21 cellular contexts compared by ENCODE assay signal in the genomic region with DNA sequence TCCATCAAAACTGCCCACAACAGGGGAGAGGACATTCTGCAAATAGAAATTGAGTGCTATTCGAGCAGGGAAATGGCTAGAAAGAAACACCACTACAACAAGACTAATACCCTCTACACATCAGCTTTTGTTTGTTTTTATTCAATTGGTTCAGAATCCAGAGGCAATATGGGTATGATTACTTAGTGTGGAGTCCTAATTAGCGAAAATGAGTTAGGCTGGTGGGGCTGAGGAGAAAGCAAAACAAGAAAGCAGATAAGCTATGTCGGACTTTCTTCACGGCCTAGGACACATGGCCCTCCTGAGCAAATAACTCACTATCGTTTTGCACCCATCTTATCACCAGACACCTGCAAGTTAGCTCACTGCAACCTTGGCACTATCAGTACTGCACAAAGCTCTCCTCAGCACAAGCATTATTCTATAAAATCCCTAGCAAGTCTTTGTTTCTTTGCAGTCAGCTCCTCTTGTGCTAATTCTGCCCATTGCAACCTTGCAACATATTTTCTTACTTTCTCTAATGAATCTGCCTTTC. TPM values are rescaled to one million over a fixed set of nuclear protein-coding genes. Genes with fewer than 3 reads are reported as not detected.
DNase-seq lines count a peak whose midpoint lies in the region; ATAC-seq and TF ChIP-seq lines count a peak whose summit lies in the region.
"Had no signal": no experiment of that assay in that cellular context is flagged by ENCODE, and none has a peak within 500 bp of the region (broad histone marks: within the 10 kb centered on the region; RNA-seq: fewer than 3 reads in every experiment).

No MANE protein-coding gene starts in this region.

- TF ChIP-seq CTCF in IMR-90 (conservative IDR thresholded peaks at IDR 0.05; ENCODE audit: low read depth, low read length), result no peak
- no peak for TF ChIP-seq CTCF in colonic mucosa (IDR thresholded peaks at IDR 0.05)
- no peak for TF ChIP-seq CTCF in progenitor cell of endocrine pancreas (IDR thresholded peaks at IDR 0.05; ENCODE audit: unreplicated experiment)
- no peak for TF ChIP-seq CTCF in ascending aorta (IDR thresholded peaks at IDR 0.05)

- H3K36me3 Mint-ChIP-seq in progenitor cell of endocrine pancreas (ENCODE audit: insufficient read depth), result peaks cover 7% of the 10 kb centered on the region
- H3K36me3 Mint-ChIP-seq: CD8-positive, alpha-beta memory T cell had no signal

- DNase-seq in IMR-90 (no peak), OCI-M1 (lab: John Stamatoyannopoulos, UW) (peak; percentile 66), colonic mucosa (no peak), progenitor cell of endocrine pancreas (ENCODE audit: low spot score, unreplicated experiment) (no peak), UCSD-AML1 (lab: John Stamatoyannopoulos, UW; ENCODE audit: unreplicated experiment) (no peak), ascending aorta (ENCODE audit: low spot score in 2 of 2) (no peak)
- no peak for DNase-seq in effector CD4-positive, alpha-beta T cell
- DNase-seq: CD8-positive, alpha-beta memory T cell; DMS 273 treated with DMSO at 0.1 percent for 48 hours; EL; Karpas-422; NCI-H1105 treated with DMSO at 0.1 percent for 48 hours; NCI-H2029; NCI-H2227 treated with DMSO at 0.1 percent for 48 hours; NCI-H526; Peyer's patch; Right ventricle myocardium superior had no signal

- H3K27ac Mint-ChIP-seq in progenitor cell of endocrine pancreas, result peak overlapping the region; percentile 83
- H3K27ac Mint-ChIP-seq: CD8-positive, alpha-beta memory T cell had no signal

- peak overlapping the region; percentile 9; the same call in 1 of the 2 replicates for H2AK5ac ChIP-seq in IMR-90 (ENCODE audit: low read depth, low read length)

- intact Hi-C loops in IMR-90 (cut with micrococcal nuclease), result no loop called here
- intact Hi-C loops in colonic mucosa (cut with DNase I), result no loop called here
- intact Hi-C loops in ascending aorta (cut with DNase I), result no loop called here

- H3K9me1 ChIP-seq in IMR-90 (ENCODE audit: insufficient read depth, low read length), result peaks cover 4% of the 10 kb centered on the region; the same call in 1 of the 2 replicates

- no peak overlapping the region for H3K23ac ChIP-seq in IMR-90 (ENCODE audit: low read depth, low read length)

- H2BK15ac ChIP-seq in IMR-90 (ENCODE audit: low read depth, low read length), result no peak overlapping the region

- H2AFZ ChIP-seq in IMR-90 (replicated peaks; ENCODE audit: low read length, poor library complexity), result no peak overlapping the region

- H3K27me3 ChIP-seq in IMR-90 (ENCODE audit: control insufficient read depth, insufficient read depth, low read length) (no peaks in the 10 kb centered on the region), colonic mucosa (no peaks in the 10 kb centered on the region), ascending aorta (no peaks in the 10 kb centered on the region)
- H3K27me3 ChIP-seq: Peyer's patch had no signal

- no peak overlapping the region for H2BK5ac ChIP-seq in IMR-90 (ENCODE audit: low read depth, low read length, poor library complexity, severe bottlenecking)

- H3K9me3 ChIP-seq in IMR-90 (ENCODE audit: control insufficient read depth, insufficient read depth, low read length), result no peaks in the 10 kb centered on the region
- no peaks in the 10 kb centered on the region for H3K9me3 ChIP-seq in colonic mucosa
- H3K9me3 ChIP-seq in ascending aorta, result no peaks in the 10 kb centered on the region
- H3K9me3 ChIP-seq: HAP-1, Peyer's patch had no signal

- H3K36me3 ChIP-seq in IMR-90 (ENCODE audit: control insufficient read depth, insufficient read depth, low read length), result no peaks in the 10 kb centered on the region
- no peaks in the 10 kb centered on the region for H3K36me3 ChIP-seq in colonic mucosa
- no peaks in the 10 kb centered on the region for H3K36me3 ChIP-seq in ascending aorta
- H3K36me3 ChIP-seq: HAP-1, Peyer's patch had no signal

- no peak overlapping the region for H2BK120ac ChIP-seq in IMR-90 (ENCODE audit: low read depth, low read length)

- no peak overlapping the region for H2AK9ac ChIP-seq in IMR-90 (replicated peaks; ENCODE audit: low read depth, low read length, poor library complexity)

- no peak overlapping the region for H3K14ac ChIP-seq in IMR-90 (replicated peaks; ENCODE audit: low read depth, low read length)

- POLR2A ChIA-PET in IMR-90 (lab: Charles Lee; ENCODE audit: unreplicated experiment), result no interaction called here

- H3K4me2 ChIP-seq in IMR-90 (ENCODE audit: low read depth, low read length), result no peak overlapping the region

- no peak overlapping the region for H4K8ac ChIP-seq in IMR-90 (ENCODE audit: low read depth in 2 of 2, low read length in 2 of 2)

- TF ChIP-seq POLR2A in IMR-90 (IDR thresholded peaks at IDR 0.05; ENCODE audit: low read depth, low read length), result no peak

- no peak overlapping the region for H2BK20ac ChIP-seq in IMR-90 (ENCODE audit: low read depth, low read length)

- no peak overlapping the region for H4K5ac ChIP-seq in IMR-90 (ENCODE audit: low read depth, low read length)

- no peaks in the 10 kb centered on the region for H3K27me3 Mint-ChIP-seq in progenitor cell of endocrine pancreas

- ATAC-seq in IMR-90 (ENCODE audit: low read depth) (no peak), GM18520 (IDR thresholded peaks at IDR 0.05; ENCODE audit: unreplicated experiment) (no peak)
- ATAC-seq: HepG2, SK-N-SH treated with all-trans-retinoic acid at 6 μM for 48 hours had no signal

- H4K20me1 ChIP-seq in IMR-90 (ENCODE audit: insufficient read depth, low read length), result no peaks in the 10 kb centered on the region

- no peak for TF ChIP-seq RAD21 in IMR-90 (IDR thresholded peaks at IDR 0.05; ENCODE audit: low read length)

- BruUV-seq in IMR-90 (replicated peaks; lab: Mats Ljungman, UMichigan), result no TSS peak

- peaks cover 36% of the 10 kb centered on the region for H3K4me1 Mint-ChIP-seq in progenitor cell of endocrine pancreas (ENCODE audit: low read depth)
- H3K4me1 Mint-ChIP-seq: CD8-positive, alpha-beta memory T cell had no signal

- H3K9me3 Mint-ChIP-seq in progenitor cell of endocrine pancreas (ENCODE audit: low read depth), result peaks cover 12% of the 10 kb centered on the region

- dilution Hi-C loops in IMR-90 (cut with HindIII; ENCODE audit: low sequenced_read_pairs, unreplicated experiment), result no loop called here

- in situ Hi-C loops in IMR-90 (cut with MboI; ENCODE audit: low sequenced_read_pairs), result no loop called here

- no peak overlapping the region for H3K56ac ChIP-seq in IMR-90 (ENCODE audit: extremely low read depth, insufficient read depth, low read length)

- CTCF ChIA-PET in IMR-90 (lab: Yijun Ruan, JAX), result no interaction called here

- no CpG with 5 or more reads among the region's 5 CpGs for WGBS in IMR-90 (ENCODE audit: extremely low coverage in 2 of 2, insufficient read length in 1 of 2), 2 experiments

- no peak overlapping the region for H3K18ac ChIP-seq in IMR-90 (ENCODE audit: low read depth, low read length)

- H3K4me1 ChIP-seq in IMR-90 (ENCODE audit: control insufficient read depth, insufficient read depth, low read length) (peaks cover 3% of the 10 kb centered on the region), colonic mucosa (peaks cover 14% of the 10 kb centered on the region), ascending aorta (no peaks in the 10 kb centered on the region)
- H3K4me1 ChIP-seq: HAP-1, Peyer's patch had no signal

- H3K9ac ChIP-seq in IMR-90 (ENCODE audit: low read depth, low read length) (no peak overlapping the region), colonic mucosa (ENCODE audit: low read depth in 2 of 2, low read length in 2 of 2) (no peak overlapping the region)

- H4K91ac ChIP-seq in IMR-90 (ENCODE audit: insufficient read depth, low read depth, low read length), result no peak overlapping the region

- H3K4me3 Mint-ChIP-seq in progenitor cell of endocrine pancreas (ENCODE audit: low read depth), result no peak overlapping the region
- H3K4me3 Mint-ChIP-seq: CD8-positive, alpha-beta memory T cell had no signal

- no peak overlapping the region for H3K27ac ChIP-seq in IMR-90 (ENCODE audit: insufficient read depth, low read length)
- peak overlapping the region; percentile 69 for H3K27ac ChIP-seq in colonic mucosa
- no peak overlapping the region for H3K27ac ChIP-seq in ascending aorta
- H3K27ac ChIP-seq: Peyer's patch had no signal

- no peaks in the 10 kb centered on the region for H3K79me1 ChIP-seq in IMR-90 (ENCODE audit: low read depth in 1 of 2, low read length in 2 of 2)

- H3K4me3 ChIP-seq in IMR-90 (ENCODE audit: insufficient read depth, low read depth, low read length), result no peak overlapping the region
- no peak overlapping the region for H3K4me3 ChIP-seq in colonic mucosa
- H3K4me3 ChIP-seq in ascending aorta, result no peak overlapping the region
- H3K4me3 ChIP-seq: HAP-1, Peyer's patch had no signal

- H3K4ac ChIP-seq in IMR-90 (ENCODE audit: low read depth, low read length), result no peak overlapping the region

TF ChIP-seq in IMR-90, 13 proteins besides CTCF, POLR2A, EP300 and RAD21 (continues in another document):
- no peak for TF ChIP-seq MAZ (IDR thresholded peaks at IDR 0.05; ENCODE audit: borderline replicate concordance, low read depth, low read length)
- no peak for TF ChIP-seq USF2 (IDR thresholded peaks at IDR 0.05; ENCODE audit: low read depth, low read length)
- no peak for TF ChIP-seq NFE2L2 (IDR thresholded peaks at IDR 0.05; ENCODE audit: low read depth, low read length)
- no peak for TF ChIP-seq RCOR1 (IDR thresholded peaks at IDR 0.05; ENCODE audit: insufficient replicate concordance, low read length)
- no peak for TF ChIP-seq CHD1 (IDR thresholded peaks at IDR 0.05; ENCODE audit: low read depth, low read length)
- no peak for TF ChIP-seq MXI1 (IDR thresholded peaks at IDR 0.05; ENCODE audit: borderline replicate concordance, low read depth, low read length)
- no peak for TF ChIP-seq MAFK (IDR thresholded peaks at IDR 0.05; ENCODE audit: low read depth, low read length)
- TF ChIP-seq SMC3 (IDR thresholded peaks at IDR 0.05; ENCODE audit: low read depth, low read length), result no peak
- TF ChIP-seq FOS (IDR thresholded peaks at IDR 0.05; ENCODE audit: low read depth, low read length), result no peak
- no peak for TF ChIP-seq RFX5 (IDR thresholded peaks at IDR 0.05; ENCODE audit: low read depth, low read length)

RNA-seq across cellular contexts. Expression of gene SH3BGRL2, which starts 31.3 kb away (rescaled TPM):
- total RNA-seq in IMR-90 (2012; rRNA removed) (5.6 and 9.7 TPM in 2 replicates), colonic mucosa (100 to 1,000 TPM in 1 of 2 donors, 10 to 100 TPM in 1; 95.4 to 145 TPM), progenitor cell of endocrine pancreas (47.4 and 49.1 TPM in 2 replicates), ascending aorta (73.0 TPM)
- polyA plus RNA-seq in IMR-90 (2012; rRNA removed), result 1.7 and 2.4 TPM in 2 replicates
- polyA plus RNA-seq in IMR-90 (2012; cell fraction: cytosol; rRNA removed), result 0.53 and 0.80 TPM in 2 replicates
- polyA plus RNA-seq in IMR-90 (2012; cell fraction: nucleus; rRNA removed; ENCODE audit: low replicate concordance), result 0.22 and 1.4 TPM in 2 replicates
